Comparison of ENCODE assay signal across 9 cellular contexts in genomic region chr5:180935203-180935602, GRCh38. TPM values are rescaled to one million over a fixed set of nuclear protein-coding genes. Genes with fewer than 3 reads are reported as not detected.
"Had no signal": no experiment of that assay in that cellular context is flagged by ENCODE, and none has a peak within 500 bp of the region (broad histone marks: within the 10 kb centered on the region; RNA-seq: fewer than 3 reads in every experiment).

No MANE protein-coding gene starts in this region.

- H3K9ac ChIP-seq: GM23248 had no signal

- H3K4me3 Mint-ChIP-seq: HFFc6, IgD-negative memory B cell had no signal

- H3K9me3 ChIP-seq: HAP-1 had no signal

- H3K4me3 ChIP-seq: GM23248, HAP-1 had no signal

- H3K4me1 ChIP-seq: HAP-1 had no signal

- H3K4me1 Mint-ChIP-seq: IgD-negative memory B cell had no signal

- H3K27ac ChIP-seq: GM23248 had no signal

- DNase-seq: GM23248, GOT3, H7, HFFc6 had no signal

- ATAC-seq: HCT116 had no signal

- H3K36me3 ChIP-seq: HAP-1 had no signal

- H2AFZ ChIP-seq: GM23248 had no signal

- H3K27ac Mint-ChIP-seq: HFFc6, IgD-negative memory B cell had no signal

RNA-seq across cellular contexts. Expression of gene BTNL8, which starts 36.2 kb away (rescaled TPM):
- total RNA-seq: GM23248, H4, HFFc6 had no signal
- polyA plus RNA-seq: GM23248, IgD-negative memory B cell had no signal

RNA-seq across cellular contexts. Expression of gene BTNL3, which starts 53.4 kb away (rescaled TPM):
- total RNA-seq: GM23248, H4, H7, HFFc6, HT-29 had no signal
- polyA plus RNA-seq: GM23248, IgD-negative memory B cell had no signal
